27 cellular contexts compared by ENCODE assay signal in the genomic region with DNA sequence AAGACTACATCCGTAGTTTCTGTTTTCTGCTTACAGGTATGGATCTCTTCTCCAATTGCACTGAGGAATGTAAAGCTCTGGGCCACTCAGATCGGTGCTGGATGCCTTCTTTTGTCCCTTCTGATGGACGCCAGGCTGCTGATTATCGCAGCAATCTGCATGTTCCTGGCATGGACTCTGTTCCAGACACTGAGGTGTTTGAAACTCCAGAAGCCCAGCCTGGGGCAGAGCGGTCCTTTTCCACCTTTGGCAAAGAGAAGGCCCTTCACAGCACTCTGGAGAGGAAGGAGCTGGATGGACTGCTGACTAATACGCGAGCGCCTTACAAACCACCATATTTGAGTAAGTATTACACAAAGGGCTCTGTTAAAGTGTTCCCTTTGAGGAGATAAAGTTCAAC. TPM values are rescaled to one million over a fixed set of nuclear protein-coding genes. Genes with fewer than 3 reads are reported as not detected.
DNase-seq lines count a peak whose midpoint lies in the region; TF ChIP-seq lines count a peak whose summit lies in the region.
"Had no signal": no experiment of that assay in that cellular context is flagged by ENCODE, and none has a peak within 500 bp of the region (broad histone marks: within the 10 kb centered on the region; RNA-seq: fewer than 3 reads in every experiment).

No MANE protein-coding gene starts in this region.

- H3K4me1 ChIP-seq in esophagus muscularis mucosa = no peaks in the 10 kb centered on the region
- H3K4me1 ChIP-seq: Caco-2, left lung had no signal

- H3K9me3 ChIP-seq in esophagus muscularis mucosa = no peaks in the 10 kb centered on the region
- H3K9me3 ChIP-seq: Caco-2, left lung had no signal

- no peaks in the 10 kb centered on the region for H3K27me3 ChIP-seq in esophagus muscularis mucosa
- H3K27me3 ChIP-seq: left lung had no signal

- no peak overlapping the region for H3K4me3 ChIP-seq in esophagus muscularis mucosa
- H3K4me3 ChIP-seq: coronary artery, left lung had no signal

- H3K27ac ChIP-seq in esophagus muscularis mucosa (replicated peaks in 1 of 4) = no peak overlapping the region
- H3K27ac ChIP-seq: coronary artery, left lung, WERI-Rb-1 had no signal

- 90% methylated on average over 8 of the region's 8 CpGs for WGBS in esophagus muscularis mucosa

- H3K36me3 ChIP-seq in esophagus muscularis mucosa = no peaks in the 10 kb centered on the region
- H3K36me3 ChIP-seq: left lung, WERI-Rb-1 had no signal

- intact Hi-C loops in esophagus muscularis mucosa (cut with DNase I) = no loop called here

- TF ChIP-seq CTCF in esophagus muscularis mucosa (IDR thresholded peaks at IDR 0.05) (no peak), GM10248 (IDR thresholded peaks at IDR 0.05; ENCODE audit: control extremely low read depth, extremely low read depth, low read depth, missing control alignments) (no peak)

- TF ChIP-seq EP300 in esophagus muscularis mucosa (IDR thresholded peaks at IDR 0.05) = no peak

- CTCF ChIA-PET in GM10248 (lab: Yijun Ruan, JAX) = interaction anchor here (1.0 to 2.2 kb wide), 2 partner anchors 8 to 16 kb away, joined by 3 to 6 read pairs; no protein-coding TSS in a partner anchor

- DNase-seq in ELF-1 (ENCODE audit: low read depth, low spot score) = peak; percentile 55
- peak; percentile 8 for DNase-seq in UCSD-AML1 (lab: John Stamatoyannopoulos, UW; ENCODE audit: unreplicated experiment)
- peak; percentile 88 for DNase-seq in islet precursor cell
- DNase-seq in superior temporal gyrus (ENCODE audit: extremely low spot score) = peak; percentile 85
- DNase-seq in esophagus muscularis mucosa (ENCODE audit: extremely low spot score) = no peak
- no peak for DNase-seq in A172 (ENCODE audit: low spot score)
- no peak for DNase-seq in GM10248 (ENCODE audit: extremely low spot score)
- DNase-seq: activated CD4-positive, alpha-beta T cell treated with anti-CD3 and anti-CD28 coated beads, Interleukin-2, amount 10 ng/mL, durations not matched to agents 24 days and 14 days; activated CD8-positive, alpha-beta memory T cell treated with anti-CD3 and anti-CD28 coated beads for 24 hours; activated effector memory CD4-positive, alpha-beta T cell treated with Interleukin-2 at 50 U/mL for 16 hours; activated T-cell treated with anti-CD3 and anti-CD28 coated beads, Interleukin-2, amount 50 U/mL, for 1 hour; Caco-2; DMS79 treated with DMSO at 0.1 percent for 48 hours; effector memory CD8-positive, alpha-beta T cell; erythroblast; glutamatergic neuron; NCI-H1092 treated with DMSO at 0.1 percent for 48 hours; NCI-H1930; NCI-H510A treated with DMSO at 0.1 percent for 48 hours; right cardiac atrium; SHP77; stimulated activated CD4-positive, alpha-beta T cell treated with anti-CD3 and anti-CD28 coated beads, Interleukin-1b, Interleukin-23, amount 100 ng/mL, for 48 hours; stimulated activated naive CD4-positive, alpha-beta T cell treated with Interleukin-2 at 50 U/mL for 16 hours; WERI-Rb-1 had no signal

- no peak for TF ChIP-seq POLR2A in esophagus muscularis mucosa (IDR thresholded peaks at IDR 0.05; ENCODE audit: low read depth)

- POLR2A ChIA-PET in GM10248 (lab: Yijun Ruan, JAX) = no interaction called here

RNA-seq across cellular contexts. Expression of a gene that starts 13.8 kb away (rescaled TPM):
- under 1 TPM; 0.42 to 0.71 (median 0.62) TPM for total RNA-seq in esophagus muscularis mucosa
- total RNA-seq in A172 (2014; rRNA removed; shearing (Covaris generic)) = 14.1 and 18.9 TPM in 2 replicates
- total RNA-seq: activated CD4-positive, alpha-beta T cell treated with anti-CD3 and anti-CD28 coated beads, Interleukin-2, amount 10 ng/mL, durations not matched to agents 24 days and 14 days; Caco-2; HT1080 had no signal

Comparison
In these comparisons a context has a peak if more than half of its experiments do, and no peak if none do; other contexts are left out.
1. DNase-seq: peak in ELF-1 (single experiment), UCSD-AML1 (single experiment), islet precursor cell (single experiment) and superior temporal gyrus (single experiment); none in esophagus muscularis mucosa (single experiment), A172 (single experiment) and GM10248 (single experiment).